14 cellular contexts compared by ENCODE assay signal in genomic region chr15:61654004-61654740, GRCh38.
"Had no signal": no experiment of that assay in that cellular context is flagged by ENCODE, and none has a peak within 500 bp of the region (broad histone marks: within the 10 kb centered on the region; RNA-seq: fewer than 3 reads in every experiment).

No MANE protein-coding gene starts in this region.

- H3K27ac ChIP-seq: brain microvascular endothelial cell, sigmoid colon had no signal

- H3K9me3 ChIP-seq: prostate gland, sigmoid colon had no signal

- DNase-seq: activated CD4-positive, alpha-beta T cell treated with anti-CD3 and anti-CD28 coated beads, Interleukin-2, amount 50 U/mL, for 1 hour; activated CD4-positive, CD25-positive, alpha-beta regulatory T cell; activated effector memory CD4-positive, alpha-beta T cell treated with Interleukin-2 at 50 U/mL for 16 hours; activated T-cell treated with anti-CD3 and anti-CD28 coated beads, Interleukin-2, amount 50 U/mL, for 1 hour; amygdala; brain microvascular endothelial cell; foreskin melanocyte; heart right ventricle; midbrain; naive B cell; sigmoid colon had no signal

- H3K27me3 ChIP-seq: brain microvascular endothelial cell, tibial nerve had no signal

- FAIRE-seq: kidney had no signal

- H3K36me3 ChIP-seq: brain microvascular endothelial cell, heart right ventricle, prostate gland, sigmoid colon, tibial nerve had no signal

- H3K4me3 ChIP-seq: heart right ventricle, prostate gland, sigmoid colon, tibial nerve had no signal

- H3K4me1 ChIP-seq: prostate gland, sigmoid colon had no signal
